36 cellular contexts compared by ENCODE assay signal in the genomic region with DNA sequence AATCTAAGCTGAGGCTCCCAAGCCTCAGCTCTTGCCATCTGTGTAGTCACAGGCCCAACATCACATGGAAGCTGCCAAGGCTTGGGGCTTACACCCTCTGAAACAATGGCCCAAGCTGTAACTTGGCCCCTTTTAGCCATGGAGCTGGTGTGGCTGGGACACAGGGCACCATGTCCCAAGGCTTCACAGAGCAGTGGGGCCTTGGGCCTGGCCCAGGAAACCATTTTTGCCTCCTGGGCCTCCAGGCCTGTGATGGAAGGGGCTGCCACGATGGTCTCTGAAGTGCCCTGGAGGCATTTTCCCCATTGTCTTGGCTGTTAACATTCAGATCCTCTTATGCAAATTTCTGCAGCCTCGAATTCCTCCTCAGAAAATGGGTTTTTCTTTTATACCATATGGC.
"Had no signal": no experiment of that assay in that cellular context is flagged by ENCODE, and none has a peak within 500 bp of the region (broad histone marks: within the 10 kb centered on the region; RNA-seq: fewer than 3 reads in every experiment).

No MANE protein-coding gene starts in this region.

- H3K36me3 ChIP-seq: adrenal gland, esophagus squamous epithelium, gastroesophageal sphincter, WERI-Rb-1 had no signal

- H3K4me1 ChIP-seq: adrenal gland, body of pancreas, esophagus squamous epithelium, gastroesophageal sphincter had no signal

- DNase-seq: activated B cell treated with CpG ODN at 0.5 μM for 24 hours; activated CD4-positive, alpha-beta T cell treated with anti-CD3 and anti-CD28 coated beads for 48 hours; activated CD4-positive, alpha-beta T cell treated with anti-CD3 and anti-CD28 coated beads, Interleukin-2, amount 50 U/mL, for 1 hour; activated CD4-positive, alpha-beta T cell treated with anti-CD3 and anti-CD28 coated beads, Interleukin-2, amount 50 U/mL, for 48 hours; activated CD8-positive, alpha-beta memory T cell treated with anti-CD3 and anti-CD28 coated beads for 24 hours; activated CD8-positive, alpha-beta T cell treated with anti-CD3 and anti-CD28 coated beads for 36 hours; activated effector memory CD4-positive, alpha-beta T cell treated with Interleukin-2 at 50 U/mL for 16 hours; activated gamma-delta T cell treated with Interleukin-2 at 50 U/mL for 16 hours; activated naive CD4-positive, alpha-beta T cell treated with anti-CD3 and anti-CD28 coated beads for 36 hours; activated naive CD8-positive, alpha-beta T cell treated with anti-CD3 and anti-CD28 coated beads for 36 hours; activated naive CD8-positive, alpha-beta T cell treated with anti-CD3 and anti-CD28 coated beads, Interleukin-2, amount 50 U/mL, for 24 hours; activated T-cell treated with anti-CD3 and anti-CD28 coated beads, Interleukin-2, amount 50 U/mL, for 4 hours; adrenal gland; amygdala; aorta; body of pancreas; caudate nucleus; cortex of kidney; dermis blood vessel endothelial cell; effector CD4-positive, alpha-beta T cell; effector memory CD8-positive, alpha-beta T cell; esophagus squamous epithelium; foreskin melanocyte; T-cell; T1000; WERI-Rb-1 had no signal

- H3K4me1 Mint-ChIP-seq: activated B cell treated with CpG ODN at 0.5 μM for 24 hours; activated naive CD4-positive, alpha-beta T cell treated with anti-CD3 and anti-CD28 coated beads, Interleukin-2, amount 50 U/mL, for 24 hours; activated naive CD8-positive, alpha-beta T cell treated with anti-CD3 and anti-CD28 coated beads for 36 hours; activated naive CD8-positive, alpha-beta T cell treated with anti-CD3 and anti-CD28 coated beads, Interleukin-2, amount 50 U/mL, for 24 hours; activated T-helper 17 cell treated with anti-CD3 and anti-CD28 coated beads, Interleukin-2, amount 50 U/mL, for 72 hours; T-cell had no signal

- H3K4me3 ChIP-seq: adrenal gland, body of pancreas, esophagus squamous epithelium, gastroesophageal sphincter had no signal

- H3K9me3 ChIP-seq: adrenal gland, body of pancreas, gastroesophageal sphincter had no signal

- H3K27ac ChIP-seq: adrenal gland, body of pancreas, epithelial cell of prostate, esophagus squamous epithelium, gastroesophageal sphincter, WERI-Rb-1 had no signal

- FAIRE-seq: colon, endometrium, endothelial cell of umbilical vein had no signal

- H3K27ac Mint-ChIP-seq: activated B cell treated with CpG ODN at 0.5 μM for 24 hours; activated CD8-positive, alpha-beta T cell treated with anti-CD3 and anti-CD28 coated beads for 36 hours; activated naive CD4-positive, alpha-beta T cell treated with anti-CD3 and anti-CD28 coated beads for 36 hours; activated naive CD4-positive, alpha-beta T cell treated with anti-CD3 and anti-CD28 coated beads, Interleukin-2, amount 50 U/mL, for 24 hours; activated naive CD8-positive, alpha-beta T cell treated with anti-CD3 and anti-CD28 coated beads for 36 hours; activated naive CD8-positive, alpha-beta T cell treated with anti-CD3 and anti-CD28 coated beads, Interleukin-2, amount 50 U/mL, for 24 hours; activated T-helper 17 cell treated with anti-CD3 and anti-CD28 coated beads, Interleukin-2, amount 50 U/mL, for 72 hours; effector memory CD8-positive, alpha-beta T cell; T-cell; T-helper 1 cell treated with Interleukin-12 subunit alpha and Interleukin-12 subunit beta and Interleukin-4 antibody, amounts not matched to agents 30 μg/mL and 1 μg/mL, for 36 hours; T-helper 2 cell treated with Interferon-gamma antibody and Interleukin-4, amounts not matched to agents 5 μg/mL and 100 μg/mL, for 36 hours had no signal

- ATAC-seq: activated CD4-positive, CD25-positive, alpha-beta regulatory T cell treated with anti-CD3 and anti-CD28 coated beads, Interleukin-2, amount 50 U/mL, for 24 hours; activated CD8-positive, alpha-beta T cell treated with anti-CD3 and anti-CD28 coated beads for 36 hours; activated naive CD8-positive, alpha-beta T cell treated with anti-CD3 and anti-CD28 coated beads, Interleukin-2, amount 50 U/mL, for 24 hours; activated T-cell treated with anti-CD3 and anti-CD28 coated beads, Interleukin-2, amount 50 U/mL, for 4 hours; activated T-helper 17 cell treated with anti-CD3 and anti-CD28 coated beads, Interleukin-2, amount 50 U/mL, for 72 hours; body of pancreas; effector memory CD8-positive, alpha-beta T cell; gastroesophageal sphincter; T-cell had no signal

- H3K36me3 Mint-ChIP-seq: activated naive CD4-positive, alpha-beta T cell treated with anti-CD3 and anti-CD28 coated beads, Interleukin-2, amount 50 U/mL, for 24 hours; activated naive CD8-positive, alpha-beta T cell treated with anti-CD3 and anti-CD28 coated beads for 36 hours; T-cell had no signal

- H3K4me3 Mint-ChIP-seq: activated B cell treated with CpG ODN at 0.5 μM for 24 hours; activated CD8-positive, alpha-beta T cell treated with anti-CD3 and anti-CD28 coated beads for 36 hours; activated naive CD4-positive, alpha-beta T cell treated with anti-CD3 and anti-CD28 coated beads for 36 hours; activated naive CD4-positive, alpha-beta T cell treated with anti-CD3 and anti-CD28 coated beads, Interleukin-2, amount 50 U/mL, for 24 hours; activated naive CD8-positive, alpha-beta T cell treated with anti-CD3 and anti-CD28 coated beads for 36 hours; activated naive CD8-positive, alpha-beta T cell treated with anti-CD3 and anti-CD28 coated beads, Interleukin-2, amount 50 U/mL, for 24 hours; activated T-cell treated with anti-CD3 and anti-CD28 coated beads, Interleukin-2, amount 50 U/mL, for 4 hours; activated T-helper 17 cell treated with anti-CD3 and anti-CD28 coated beads, Interleukin-2, amount 50 U/mL, for 72 hours; effector memory CD8-positive, alpha-beta T cell; T-cell; T-helper 1 cell treated with Interleukin-12 subunit alpha and Interleukin-12 subunit beta and Interleukin-4 antibody, amounts not matched to agents 30 μg/mL and 1 μg/mL, for 36 hours; T-helper 2 cell treated with Interferon-gamma antibody and Interleukin-4, amounts not matched to agents 5 μg/mL and 100 μg/mL, for 36 hours had no signal

- H3K27me3 Mint-ChIP-seq: activated B cell treated with CpG ODN at 0.5 μM for 24 hours; activated CD8-positive, alpha-beta T cell treated with anti-CD3 and anti-CD28 coated beads for 36 hours; activated naive CD4-positive, alpha-beta T cell treated with anti-CD3 and anti-CD28 coated beads, Interleukin-2, amount 50 U/mL, for 24 hours; activated naive CD8-positive, alpha-beta T cell treated with anti-CD3 and anti-CD28 coated beads for 36 hours; activated naive CD8-positive, alpha-beta T cell treated with anti-CD3 and anti-CD28 coated beads, Interleukin-2, amount 50 U/mL, for 24 hours; activated T-helper 17 cell treated with anti-CD3 and anti-CD28 coated beads, Interleukin-2, amount 50 U/mL, for 72 hours; effector memory CD8-positive, alpha-beta T cell; T-cell had no signal

- H3K27me3 ChIP-seq: adrenal gland, body of pancreas, esophagus squamous epithelium, gastroesophageal sphincter had no signal
